ENCODE assay signal across 11 cellular contexts in the genomic region with DNA sequence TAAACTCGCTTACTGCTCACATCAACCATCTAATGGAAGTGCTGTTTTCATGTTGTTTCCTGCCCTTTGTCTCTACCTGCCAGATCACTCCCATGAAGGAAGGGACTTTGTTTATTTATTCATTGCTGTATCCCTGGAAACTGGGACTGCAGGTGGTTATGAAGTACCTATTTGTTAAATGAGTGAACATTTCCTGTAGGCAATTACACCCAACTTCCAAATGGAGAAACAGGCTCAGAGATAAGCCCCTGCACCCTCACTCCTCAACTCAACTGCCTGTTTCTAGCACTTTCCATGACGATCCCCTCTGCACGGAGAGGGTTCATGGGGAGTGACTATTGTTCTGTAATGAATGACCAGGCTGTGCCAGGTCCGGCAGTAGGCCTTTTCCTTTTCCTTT. TPM values are rescaled to one million over a fixed set of nuclear protein-coding genes. Genes with fewer than 3 reads are reported as not detected.
DNase-seq lines count a peak whose midpoint lies in the region; ATAC-seq and TF ChIP-seq lines count a peak whose summit lies in the region.
"Had no signal": no experiment of that assay in that cellular context is flagged by ENCODE, and none has a peak within 500 bp of the region (broad histone marks: within the 10 kb centered on the region; RNA-seq: fewer than 3 reads in every experiment).

No MANE protein-coding gene starts in this region.

- POLR2A ChIA-PET in activated CD4-positive, alpha-beta T cell treated with anti-CD3 and anti-CD28 coated beads, Interleukin-2, amount 10 ng/mL, durations not matched to agents 7 days and 5 days (lab: Charles Lee): no interaction called here

- peak in 1 of 2 donors; percentile 20 for TF ChIP-seq EP300 in tibial nerve (IDR thresholded peaks at IDR 0.05)

- H3K27ac ChIP-seq in tibial nerve: peak overlapping the region in 3 of 4 donors; percentile 98 to 100 (median 98)
- H3K27ac ChIP-seq: KMS-11, psoas muscle had no signal

- peaks cover 31% of the 10 kb centered on the region for H3K4me1 Mint-ChIP-seq in activated CD4-positive, alpha-beta T cell treated with anti-CD3 and anti-CD28 coated beads, Interleukin-2, amount 10 ng/mL, durations not matched to agents 7 days and 5 days

- TF ChIP-seq POLR2A in tibial nerve (IDR thresholded peaks at IDR 0.05): no peak

- H3K27ac Mint-ChIP-seq in activated CD4-positive, alpha-beta T cell treated with anti-CD3 and anti-CD28 coated beads, Interleukin-2, amount 10 ng/mL, durations not matched to agents 7 days and 5 days: peak overlapping the region; percentile 0

- TF ChIP-seq CTCF in tibial nerve (IDR thresholded peaks at IDR 0.05): no peak

- DNase-seq in activated CD4-positive, alpha-beta T cell treated with anti-CD3 and anti-CD28 coated beads, Interleukin-2, amount 10 ng/mL, durations not matched to agents 7 days and 5 days: no peak
- DNase-seq in activated CD4-positive, alpha-beta T cell treated with anti-CD3 and anti-CD28 coated beads, Interleukin-2, amount 50 U/mL, for 48 hours: no peak
- DNase-seq in SW480 (ENCODE audit: low spot score): peak; percentile 69
- no peak for DNase-seq in left colon
- DNase-seq in tibial nerve (ENCODE audit: low spot score in 2 of 2): no peak
- no peak for DNase-seq in H4 (ENCODE audit: low spot score)
- DNase-seq in epidermal melanocyte (ENCODE audit: insufficient read length, low spot score): no peak
- DNase-seq: psoas muscle had no signal

- H3K36me3 Mint-ChIP-seq in activated CD4-positive, alpha-beta T cell treated with anti-CD3 and anti-CD28 coated beads, Interleukin-2, amount 10 ng/mL, durations not matched to agents 7 days and 5 days (ENCODE audit: low read depth): peaks cover 11% of the 10 kb centered on the region

- H3K9me3 Mint-ChIP-seq in activated CD4-positive, alpha-beta T cell treated with anti-CD3 and anti-CD28 coated beads, Interleukin-2, amount 10 ng/mL, durations not matched to agents 7 days and 5 days: no peaks in the 10 kb centered on the region

- H3K36me3 ChIP-seq in tibial nerve: peaks cover 0 to 10% (median 0%) of the 10 kb centered on the region in 3 donors

- peaks cover 0 to 56% (median 28%) of the 10 kb centered on the region in 4 donors for H3K4me1 ChIP-seq in tibial nerve

- WGBS in tibial nerve, 2 donors: 50 to 58% methylated on average over 4 of the region's 4 CpGs

- peaks cover under 1% of the 10 kb centered on the region for H3K27me3 Mint-ChIP-seq in activated CD4-positive, alpha-beta T cell treated with anti-CD3 and anti-CD28 coated beads, Interleukin-2, amount 10 ng/mL, durations not matched to agents 7 days and 5 days

- peak overlapping the region; percentile 30 for H3K4me3 Mint-ChIP-seq in activated CD4-positive, alpha-beta T cell treated with anti-CD3 and anti-CD28 coated beads, Interleukin-2, amount 10 ng/mL, durations not matched to agents 7 days and 5 days

- CTCF ChIA-PET in activated CD4-positive, alpha-beta T cell treated with anti-CD3 and anti-CD28 coated beads, Interleukin-2, amount 10 ng/mL, durations not matched to agents 7 days and 5 days (lab: Charles Lee): interaction anchor here (0.7 to 1.1 kb wide), 3 partner anchors 11 to 1061 kb away, joined by 3 read pairs; no protein-coding TSS in a partner anchor

- H3K27me3 ChIP-seq in tibial nerve: no peaks in the 10 kb centered on the region

- H3K9me3 ChIP-seq in tibial nerve: no peaks in the 10 kb centered on the region
- H3K9me3 ChIP-seq: psoas muscle had no signal

- peak; percentile 66 for ATAC-seq in left colon
- no peak for ATAC-seq in GM18868 (IDR thresholded peaks at IDR 0.05; ENCODE audit: unreplicated experiment)
- ATAC-seq: psoas muscle had no signal

- H3K4me3 ChIP-seq in tibial nerve: no peak overlapping the region
- H3K4me3 ChIP-seq: psoas muscle had no signal

- intact Hi-C loops in left colon (cut with DNase I, micrococcal nuclease): no loop called here

RNA-seq across cellular contexts. Expression of gene SELENOW, which starts 1.9 kb away (rescaled TPM):
- total RNA-seq in activated CD4-positive, alpha-beta T cell treated with anti-CD3 and anti-CD28 coated beads, Interleukin-2, amount 10 ng/mL, durations not matched to agents 7 days and 5 days: 100 to 1,000 TPM; 118 to 125 TPM
- total RNA-seq in left colon (100 to 1,000 TPM; 274 to 323 TPM), tibial nerve (100 to 1,000 TPM; 495 to 841 (median 572) TPM)
- 373 and 500 TPM in 2 replicates for total RNA-seq in H4 (2014; rRNA removed; shearing (Covaris generic))

RNA-seq across cellular contexts. Expression of gene TPRX1, which starts 27.8 kb away (rescaled TPM):
- total RNA-seq in activated CD4-positive, alpha-beta T cell treated with anti-CD3 and anti-CD28 coated beads, Interleukin-2, amount 10 ng/mL, durations not matched to agents 7 days and 5 days: not detected
- not detected for total RNA-seq in left colon
- total RNA-seq in tibial nerve: not detected
- not detected in 2 replicates for total RNA-seq in H4 (2014; rRNA removed; shearing (Covaris generic))
- total RNA-seq: psoas muscle; T-helper 1 cell treated with Interleukin-12 subunit alpha and Interleukin-12 subunit beta and Interleukin-4 antibody, amounts not matched to agents 30 ng/mL and 1 ng/mL, for 36 hours had no signal

RNA-seq across cellular contexts. Expression of gene NOP53, which starts 31.2 kb away (rescaled TPM):
- 100 to 1,000 TPM; 368 to 402 TPM for total RNA-seq in activated CD4-positive, alpha-beta T cell treated with anti-CD3 and anti-CD28 coated beads, Interleukin-2, amount 10 ng/mL, durations not matched to agents 7 days and 5 days
- total RNA-seq in left colon (100 to 1,000 TPM; 260 to 285 TPM), tibial nerve (100 to 1,000 TPM; 320 to 532 (median 408) TPM)
- 52.2 and 67.8 TPM in 2 replicates for total RNA-seq in H4 (2014; rRNA removed; shearing (Covaris generic))

RNA-seq across cellular contexts. Expression of gene CRX, which starts 45.2 kb away (rescaled TPM):
- total RNA-seq in activated CD4-positive, alpha-beta T cell treated with anti-CD3 and anti-CD28 coated beads, Interleukin-2, amount 10 ng/mL, durations not matched to agents 7 days and 5 days: not detected
- not detected for total RNA-seq in left colon
- not detected for total RNA-seq in tibial nerve
- total RNA-seq in H4 (2014; rRNA removed; shearing (Covaris generic)): not detected in 2 replicates
- total RNA-seq: psoas muscle; T-helper 1 cell treated with Interleukin-12 subunit alpha and Interleukin-12 subunit beta and Interleukin-4 antibody, amounts not matched to agents 30 ng/mL and 1 ng/mL, for 36 hours had no signal
